Comparison of ENCODE assay signal across 16 cellular contexts in the genomic region with DNA sequence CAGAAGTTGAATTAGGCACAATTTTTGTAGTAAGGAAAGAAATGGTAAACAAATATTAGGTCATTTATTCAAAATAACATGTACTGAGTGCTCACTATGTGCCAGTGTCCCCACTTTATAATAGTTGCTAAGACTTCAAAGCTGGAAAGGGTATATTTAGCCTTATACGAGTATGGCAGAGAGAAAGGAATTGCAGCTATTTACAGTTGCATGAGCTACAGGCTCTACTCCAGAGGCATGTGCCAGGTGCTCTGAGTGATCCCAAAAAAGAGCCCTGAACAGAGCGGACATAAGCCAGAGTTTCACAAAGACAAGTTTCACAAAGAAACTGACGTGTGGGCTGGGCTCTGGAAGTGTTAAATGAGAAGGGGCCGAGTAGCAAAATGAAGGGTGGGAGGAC. TPM values are rescaled to one million over a fixed set of nuclear protein-coding genes. Genes with fewer than 3 reads are reported as not detected.
DNase-seq lines count a peak whose midpoint lies in the region; ATAC-seq and TF ChIP-seq lines count a peak whose summit lies in the region.
"Had no signal": no experiment of that assay in that cellular context is flagged by ENCODE, and none has a peak within 500 bp of the region (broad histone marks: within the 10 kb centered on the region; RNA-seq: fewer than 3 reads in every experiment).

No MANE protein-coding gene starts in this region.

- peak overlapping the region in 3 of 4 donors; percentile 23 to 49 (median 39) for H3K27ac ChIP-seq in Peyer's patch
- H3K27ac ChIP-seq in effector memory CD4-positive, alpha-beta T cell (ENCODE audit: insufficient read depth, low read length, poor library complexity, severe bottlenecking): peak overlapping the region; percentile 82
- peak overlapping the region; percentile 96 for H3K27ac ChIP-seq in trophoblast cell (ENCODE audit: low read depth, low read length)
- H3K27ac ChIP-seq in transverse colon: peak overlapping the region in 1 of 4 donors; percentile 44
- H3K27ac ChIP-seq: body of pancreas, uterus had no signal

- H3K14ac ChIP-seq in trophoblast cell (ENCODE audit: low read length): no peak overlapping the region

- no peak overlapping the region for H3K23ac ChIP-seq in trophoblast cell (ENCODE audit: low read length)

- H3K9me3 ChIP-seq in Peyer's patch (no peaks in the 10 kb centered on the region), trophoblast cell (ENCODE audit: insufficient read depth, low read depth, low read length) (no peaks in the 10 kb centered on the region), transverse colon (no peaks in the 10 kb centered on the region)
- H3K9me3 ChIP-seq in effector memory CD4-positive, alpha-beta T cell (ENCODE audit: control insufficient read depth, low read length): no peaks in the 10 kb centered on the region
- H3K9me3 ChIP-seq: body of pancreas, uterus had no signal

- H4K8ac ChIP-seq in trophoblast cell (ENCODE audit: low read depth, low read length): no peak overlapping the region

- no peak for TF ChIP-seq CTCF in Peyer's patch (IDR thresholded peaks at IDR 0.05)
- TF ChIP-seq CTCF in transverse colon (IDR thresholded peaks at IDR 0.05): no peak

- no peak overlapping the region for H2AFZ ChIP-seq in trophoblast cell (ENCODE audit: insufficient read depth, low read length, poor library complexity)

- H3K79me1 ChIP-seq in trophoblast cell (ENCODE audit: low read length): peaks cover 21% of the 10 kb centered on the region

- no peak overlapping the region for H2BK120ac ChIP-seq in trophoblast cell (ENCODE audit: insufficient read depth, low read length, poor library complexity)

- H3K4me1 Mint-ChIP-seq in activated T-cell treated with anti-CD3 and anti-CD28 coated beads, Interleukin-2, amount 50 U/mL, for 72 hours (ENCODE audit: low read depth): peaks cover 52% of the 10 kb centered on the region

- H4K91ac ChIP-seq in trophoblast cell (ENCODE audit: low read depth, low read length): peak overlapping the region; percentile 36

- H3K9me3 Mint-ChIP-seq in activated T-cell treated with anti-CD3 and anti-CD28 coated beads, Interleukin-2, amount 50 U/mL, for 72 hours: no peaks in the 10 kb centered on the region

- intact Hi-C loops in transverse colon (cut with DNase I; ENCODE audit: low total_unique reads): no loop called here

- H3K4me1 ChIP-seq in Peyer's patch (peaks cover 0 to 11% (median 0%) of the 10 kb centered on the region in 4 donors), trophoblast cell (ENCODE audit: control insufficient read depth in 1 of 2, insufficient read depth in 2 of 2, low read length in 2 of 2) (peaks cover 9 to 17% of the 10 kb centered on the region in 2 experiments), transverse colon (peaks cover 0 to 9% (median 0%) of the 10 kb centered on the region in 4 donors)
- H3K4me1 ChIP-seq in effector memory CD4-positive, alpha-beta T cell (ENCODE audit: control insufficient read depth, insufficient read depth, low read length, poor library complexity, severe bottlenecking): peaks cover 80% of the 10 kb centered on the region
- H3K4me1 ChIP-seq: body of pancreas, uterus had no signal

- H3K36me3 Mint-ChIP-seq in activated T-cell treated with anti-CD3 and anti-CD28 coated beads, Interleukin-2, amount 50 U/mL, for 72 hours (ENCODE audit: insufficient read depth in 2 of 2): no peaks in the 10 kb centered on the region

- H3K4me3 ChIP-seq in Peyer's patch (no peak overlapping the region), trophoblast cell (ENCODE audit: low read depth, low read length) (no peak overlapping the region), transverse colon (no peak overlapping the region)
- H3K4me3 ChIP-seq in effector memory CD4-positive, alpha-beta T cell (ENCODE audit: insufficient read depth, low read depth, low read length, poor library complexity, severe bottlenecking): no peak overlapping the region
- H3K4me3 ChIP-seq: body of pancreas, uterus had no signal

- no peak overlapping the region for H2BK5ac ChIP-seq in trophoblast cell (ENCODE audit: low read depth, low read length, poor library complexity)

- H3K27me3 ChIP-seq in Peyer's patch: no peaks in the 10 kb centered on the region
- H3K27me3 ChIP-seq in effector memory CD4-positive, alpha-beta T cell (replicated peaks; ENCODE audit: control insufficient read depth, insufficient read depth, low read length, poor library complexity, severe bottlenecking): no peaks in the 10 kb centered on the region
- no peaks in the 10 kb centered on the region for H3K27me3 ChIP-seq in trophoblast cell (ENCODE audit: insufficient read depth, low read length)
- no peaks in the 10 kb centered on the region for H3K27me3 ChIP-seq in transverse colon
- H3K27me3 ChIP-seq: body of pancreas, uterus had no signal

- no peaks in the 10 kb centered on the region for H3K36me3 ChIP-seq in Peyer's patch
- H3K36me3 ChIP-seq in effector memory CD4-positive, alpha-beta T cell (ENCODE audit: control insufficient read depth, insufficient read depth, low read length): no peaks in the 10 kb centered on the region
- H3K36me3 ChIP-seq in trophoblast cell (ENCODE audit: control insufficient read depth in 1 of 2, insufficient read depth in 2 of 2, low read length in 2 of 2): no peaks in the 10 kb centered on the region
- H3K36me3 ChIP-seq in transverse colon: no peaks in the 10 kb centered on the region
- H3K36me3 ChIP-seq: uterus had no signal

- WGBS in trophoblast cell (ENCODE audit: extremely low coverage, insufficient coverage, insufficient read length): no CpG with 5 or more reads among the region's 4 CpGs
- 24 to 58% methylated on average over 3 to 4 of the region's 4 CpGs for WGBS in transverse colon (ENCODE audit: low coverage in 1 of 2), 2 donors

- ATAC-seq in activated T-cell treated with anti-CD3 and anti-CD28 coated beads, Interleukin-2, amount 50 U/mL, for 72 hours (replicated peaks in 1 of 2): peak in 1 of 2 donors; percentile 2
- no peak for ATAC-seq in HG03159 (IDR thresholded peaks at IDR 0.05; ENCODE audit: unreplicated experiment)
- ATAC-seq: body of pancreas, left lobe of liver, Panc1 had no signal

- TF ChIP-seq POLR2A in Peyer's patch (IDR thresholded peaks at IDR 0.05) (no peak), transverse colon (IDR thresholded peaks at IDR 0.05) (no peak)

- H3K27me3 Mint-ChIP-seq in activated T-cell treated with anti-CD3 and anti-CD28 coated beads, Interleukin-2, amount 50 U/mL, for 72 hours (ENCODE audit: low read depth): no peaks in the 10 kb centered on the region

- no peak overlapping the region for H3K4ac ChIP-seq in trophoblast cell (ENCODE audit: low read depth, low read length)

- H3K79me2 ChIP-seq in trophoblast cell (ENCODE audit: control insufficient read depth, insufficient read depth, low read length, poor library complexity): no peaks in the 10 kb centered on the region

- DNase-seq in activated T-cell treated with anti-CD3 and anti-CD28 coated beads, Interleukin-2, amount 50 U/mL, for 72 hours: no peak
- no peak for DNase-seq in activated T-cell treated with anti-CD3 and anti-CD28 coated beads, Interleukin-2, amount 50 U/mL, for 1 hour
- DNase-seq in Peyer's patch (no peak), trophoblast cell (no peak), DMS114 treated with DMSO at 0.1 percent for 48 hours (lab: John Stamatoyannopoulos, UW; ENCODE audit: unreplicated experiment) (no peak), transverse colon (no peak)
- no peak for DNase-seq in effector memory CD4-positive, alpha-beta T cell
- DNase-seq: DMS53, NCI-H2227 treated with DMSO at 0.1 percent for 48 hours, occipital lobe, T1000, uterus had no signal

- H3K18ac ChIP-seq in trophoblast cell (ENCODE audit: low read length): no peak overlapping the region

- no peak for TF ChIP-seq EP300 in transverse colon (IDR thresholded peaks at IDR 0.05; ENCODE audit: low read depth)

- no peak overlapping the region for H3K9ac ChIP-seq in trophoblast cell (ENCODE audit: low read length)

- peak overlapping the region; percentile 11 for H3K27ac Mint-ChIP-seq in activated T-cell treated with anti-CD3 and anti-CD28 coated beads, Interleukin-2, amount 50 U/mL, for 72 hours

- no peak overlapping the region for H2BK12ac ChIP-seq in trophoblast cell (ENCODE audit: low read length)

- in situ Hi-C loops in transverse colon (cut with MboI; ENCODE audit: low pct_ligation_motif_present in 1 of 4, low pct_unique_long_range_greater_than_20kb in 1 of 4, low sequenced_read_pairs in 3 of 4): loop anchor here (25.0 kb wide), 2 partner anchors 237 to 687 kb away; no protein-coding TSS in a partner anchor

- no peak overlapping the region for H2AK5ac ChIP-seq in trophoblast cell (ENCODE audit: low read length)

- H3K4me2 ChIP-seq in trophoblast cell (ENCODE audit: low read length): peak overlapping the region; percentile 13

- peak overlapping the region; percentile 42 to 76 for H3K4me3 Mint-ChIP-seq in activated T-cell treated with anti-CD3 and anti-CD28 coated beads, Interleukin-2, amount 50 U/mL, for 72 hours

- no peak overlapping the region for H4K12ac ChIP-seq in trophoblast cell (ENCODE audit: low read depth, low read length)

RNA-seq across cellular contexts. Expression of a gene that starts 40.8 kb away (rescaled TPM):
- total RNA-seq in activated T-cell treated with anti-CD3 and anti-CD28 coated beads, Interleukin-2, amount 50 U/mL, for 72 hours: 1 to 10 TPM; 3.9 to 9.0 TPM
- total RNA-seq in Peyer's patch (1 to 10 TPM in 1 of 4 donors, under 1 TPM in 1, not detected in 2; 0.35 to 1.5 TPM), transverse colon (1 to 10 TPM in 1 of 4 donors, under 1 TPM in 1, not detected in 2; 0.68 to 2.2 TPM)
- polyA plus RNA-seq in trophoblast cell (2013): 0.31 and 0.37 TPM in 2 replicates
- total RNA-seq: body of pancreas, left lobe of liver, occipital lobe had no signal
